In the genomic region with DNA sequence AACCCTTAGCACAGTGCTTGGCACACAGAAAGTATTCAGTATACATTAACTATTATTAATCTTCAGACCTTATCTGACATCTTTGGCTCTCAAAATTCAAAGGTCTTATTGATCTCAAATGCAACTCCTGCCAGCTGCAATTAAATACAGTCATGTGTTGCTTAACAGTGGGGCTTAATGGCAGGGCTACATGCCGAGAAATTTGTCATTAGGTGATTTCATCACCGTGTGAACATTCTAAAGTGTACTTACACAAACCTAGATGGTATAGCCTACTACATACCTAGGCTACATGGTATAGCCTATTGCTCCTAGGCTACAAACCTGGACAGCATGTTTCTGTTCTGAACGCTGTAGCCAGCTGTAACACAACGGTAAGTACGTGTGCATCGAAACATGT, we compare ENCODE assay signal across 19 cellular contexts.
"Had no signal": no experiment of that assay in that cellular context is flagged by ENCODE, and none has a peak within 500 bp of the region (broad histone marks: within the 10 kb centered on the region; RNA-seq: fewer than 3 reads in every experiment).

No MANE protein-coding gene starts in this region.

- H3K27me3 ChIP-seq: esophagus muscularis mucosa, tibial nerve had no signal

- DNase-seq: activated CD4-positive, alpha-beta T cell treated with anti-CD3 and anti-CD28 coated beads for 4 hours; activated naive CD4-positive, alpha-beta T cell treated with anti-CD3 and anti-CD28 coated beads for 36 hours; activated T-cell treated with anti-CD3 and anti-CD28 coated beads for 4 hours; central memory CD4-positive, alpha-beta T cell; cortex of kidney; effector memory CD4-positive, alpha-beta T cell; foreskin fibroblast; mammary epithelial cell; mucosa of descending colon; naive thymus-derived CD8-positive, alpha-beta T cell; posterior cingulate gyrus; right cardiac atrium; stimulated activated CD4-positive, alpha-beta T cell treated with anti-CD3 and anti-CD28 coated beads, Interleukin-1b, Interleukin-23, amount 100 ng/mL, for 48 hours; T1000; WERI-Rb-1 had no signal

- ATAC-seq: activated T-helper 17 cell treated with anti-CD3 and anti-CD28 coated beads, Interleukin-2, amount 50 U/mL, for 72 hours; mucosa of descending colon; naive thymus-derived CD8-positive, alpha-beta T cell; right cardiac atrium; stimulated activated memory B cell treated with anti-CD40 and anti-IgM and Interleukin-4, amounts not matched to agents 10 μg/mL and 1 μg/mL and 100 μg/mL, for 72 hours had no signal

- H3K4me1 ChIP-seq: tibial nerve had no signal

- H3K27ac ChIP-seq: esophagus muscularis mucosa, tibial nerve, WERI-Rb-1 had no signal

- H3K4me3 ChIP-seq: esophagus muscularis mucosa, mucosa of descending colon, tibial nerve had no signal

- H3K36me3 ChIP-seq: esophagus muscularis mucosa, tibial nerve, WERI-Rb-1 had no signal

- H3K9me3 ChIP-seq: mucosa of descending colon had no signal
